Comparison of ENCODE assay signal across 30 cellular contexts in genomic region chr7:27973625-27974024, GRCh38.
"Had no signal": no experiment of that assay in that cellular context is flagged by ENCODE, and none has a peak within 500 bp of the region (broad histone marks: within the 10 kb centered on the region; RNA-seq: fewer than 3 reads in every experiment).

No MANE protein-coding gene starts in this region.

- H3K36me3 ChIP-seq: ascending aorta, gastroesophageal sphincter, pancreas, right atrium auricular region, transverse colon, WERI-Rb-1 had no signal

- H3K9me3 Mint-ChIP-seq: activated T-helper 1 cell treated with anti-CD3 and anti-CD28 coated beads, Interleukin-12 subunit alpha, Interleukin-12 subunit beta, Interleukin-2, Interleukin-4 antibody, amounts not matched to agents 30 ng/mL and 10 ng/mL and 1 ng/mL, durations not matched to agents 14 hours and 24 hours and 36 hours; immature natural killer cell; nephron progenitor cell had no signal

- H3K9me3 ChIP-seq: ascending aorta, pancreas, psoas muscle, testis had no signal

- H3K27me3 ChIP-seq: ascending aorta, gastroesophageal sphincter, pancreas, right atrium auricular region, testis, transverse colon had no signal

- H3K4me3 Mint-ChIP-seq: activated CD4-positive, alpha-beta memory T cell treated with anti-CD3 and anti-CD28 coated beads for 36 hours; activated naive CD4-positive, alpha-beta T cell treated with anti-CD3 and anti-CD28 coated beads, Interleukin-2, amount 10 ng/mL, durations not matched to agents 7 days and 5 days; activated naive CD8-positive, alpha-beta T cell treated with anti-CD3 and anti-CD28 coated beads, Interleukin-2, amount 10 ng/mL, durations not matched to agents 7 days and 5 days; activated T-helper 1 cell treated with anti-CD3 and anti-CD28 coated beads, Interleukin-12 subunit alpha, Interleukin-12 subunit beta, Interleukin-2, Interleukin-4 antibody, amounts not matched to agents 30 ng/mL and 10 ng/mL and 1 ng/mL, durations not matched to agents 14 hours and 24 hours and 36 hours; brain; immature natural killer cell; memory B cell; nephron progenitor cell had no signal

- H3K4me1 Mint-ChIP-seq: brain had no signal

- H3K27me3 Mint-ChIP-seq: activated CD4-positive, alpha-beta memory T cell treated with anti-CD3 and anti-CD28 coated beads for 36 hours; activated naive CD8-positive, alpha-beta T cell treated with anti-CD3 and anti-CD28 coated beads, Interleukin-2, amount 10 ng/mL, durations not matched to agents 7 days and 5 days; memory B cell had no signal

- H3K27ac ChIP-seq: ascending aorta, coronary artery, gastroesophageal sphincter, pancreas, psoas muscle, right atrium auricular region, testis, transverse colon, WERI-Rb-1 had no signal

- H3K4me1 ChIP-seq: ascending aorta, gastroesophageal sphincter, pancreas, psoas muscle, right atrium auricular region, testis, transverse colon had no signal

- DNase-seq: activated CD4-positive, alpha-beta memory T cell treated with anti-CD3 and anti-CD28 coated beads for 36 hours; activated CD4-positive, alpha-beta T cell treated with anti-CD3 and anti-CD28 coated beads for 48 hours; activated CD8-positive, alpha-beta memory T cell treated with anti-CD3 and anti-CD28 coated beads, Interleukin-2, amount 50 U/mL, for 4 hours; activated effector memory CD4-positive, alpha-beta T cell treated with anti-CD3 and anti-CD28 coated beads, Interleukin-2, amount 50 U/mL, for 16 hours; activated naive CD4-positive, alpha-beta T cell treated with anti-CD3 and anti-CD28 coated beads, Interleukin-2, amount 10 ng/mL, durations not matched to agents 7 days and 5 days; activated naive CD8-positive, alpha-beta T cell treated with anti-CD3 and anti-CD28 coated beads, Interleukin-2, amount 10 ng/mL, durations not matched to agents 7 days and 5 days; activated T-cell treated with anti-CD3 and anti-CD28 coated beads, Interleukin-2, amount 50 U/mL, for 1 hour; immature natural killer cell; kidney; left colon; nephron progenitor cell; pancreas; psoas muscle; stimulated activated CD4-positive, alpha-beta T cell treated with anti-CD3 and anti-CD28 coated beads, Interleukin-1b, Interleukin-23, amount 100 ng/mL, for 48 hours; stimulated activated CD4-positive, alpha-beta T cell treated with anti-CD3 and anti-CD28 coated beads, Interleukin-4, amount 100 ng/mL, for 4 hours; stimulated activated CD8-positive, alpha-beta memory T cell treated with anti-CD3 and anti-CD28 coated beads, Interleukin-4, amount 100 ng/mL, for 48 hours; stimulated activated naive CD4-positive, alpha-beta T cell; T-helper 9 cell; testis; transverse colon; WERI-Rb-1 had no signal

- H3K27ac Mint-ChIP-seq: activated CD4-positive, alpha-beta memory T cell treated with anti-CD3 and anti-CD28 coated beads for 36 hours; activated naive CD4-positive, alpha-beta T cell treated with anti-CD3 and anti-CD28 coated beads, Interleukin-2, amount 10 ng/mL, durations not matched to agents 7 days and 5 days; activated naive CD8-positive, alpha-beta T cell treated with anti-CD3 and anti-CD28 coated beads, Interleukin-2, amount 10 ng/mL, durations not matched to agents 7 days and 5 days; activated T-helper 1 cell treated with anti-CD3 and anti-CD28 coated beads, Interleukin-12 subunit alpha, Interleukin-12 subunit beta, Interleukin-2, Interleukin-4 antibody, amounts not matched to agents 30 ng/mL and 10 ng/mL and 1 ng/mL, durations not matched to agents 14 hours and 24 hours and 36 hours; brain; memory B cell; nephron progenitor cell had no signal

- H3K4me3 ChIP-seq: ascending aorta, coronary artery, gastroesophageal sphincter, pancreas, psoas muscle, right atrium auricular region, smooth muscle cell, testis, transverse colon had no signal

- ATAC-seq: activated CD4-positive, CD25-positive, alpha-beta regulatory T cell treated with anti-CD3 and anti-CD28 coated beads, Interleukin-2, amount 50 U/mL, for 24 hours; gastroesophageal sphincter; left colon; pancreas; psoas muscle had no signal

- H3K4me2 ChIP-seq: smooth muscle cell had no signal

- H3K36me3 Mint-ChIP-seq: activated naive CD4-positive, alpha-beta T cell treated with anti-CD3 and anti-CD28 coated beads, Interleukin-2, amount 10 ng/mL, durations not matched to agents 7 days and 5 days; immature natural killer cell had no signal
